Comparison of ENCODE assay signal across 11 cellular contexts in genomic region chr17:5241861-5242671, GRCh38. TPM values are rescaled to one million over a fixed set of nuclear protein-coding genes. Genes with fewer than 3 reads are reported as not detected.
A peak's percentile ranks its signal among the peaks of the same experiment; 100 is the strongest.
DNase-seq lines count a peak whose midpoint lies in the region; ATAC-seq and TF ChIP-seq lines count a peak whose summit lies in the region.
"Had no signal": no experiment of that assay in that cellular context is flagged by ENCODE, and none has a peak within 500 bp of the region (broad histone marks: within the 10 kb centered on the region; RNA-seq: fewer than 3 reads in every experiment).

No MANE protein-coding gene starts in this region.

- TF ChIP-seq CTCF in left ventricle myocardium inferior (IDR thresholded peaks at IDR 0.05; ENCODE audit: borderline replicate concordance) (no peak), body of pancreas (IDR thresholded peaks at IDR 0.05) (no peak)

- no peaks in the 10 kb centered on the region for H4K20me1 ChIP-seq in BLaER1 treated with 17β-estradiol and CSF1 and Interleukin-3, amounts not matched to agents 10 nM and 100 nM

- WGBS in body of pancreas, 2 donors = 28 to 36% methylated on average over 8 to 10 of the region's 10 CpGs

- no peak overlapping the region for H3K4me3 ChIP-seq in BLaER1 treated with 17β-estradiol and CSF1 and Interleukin-3, amounts not matched to agents 10 nM and 100 nM
- H3K4me3 ChIP-seq in left ventricle myocardium inferior = no peak overlapping the region
- no peak overlapping the region for H3K4me3 ChIP-seq in body of pancreas

- H3K9me3 ChIP-seq in BLaER1 treated with 17β-estradiol and CSF1 and Interleukin-3, amounts not matched to agents 10 nM and 100 nM (replicated peaks in 1 of 11) = peaks cover 0 to 8% (median 0%) of the 10 kb centered on the region in 11 experiments; a peak in 2 of 22 replicates
- H3K9me3 ChIP-seq in left ventricle myocardium inferior (replicated peaks) (no peaks in the 10 kb centered on the region), body of pancreas (no peaks in the 10 kb centered on the region)

- no peaks in the 10 kb centered on the region for H3K27me3 ChIP-seq in BLaER1 treated with 17β-estradiol and CSF1 and Interleukin-3, amounts not matched to agents 10 nM and 100 nM
- H3K27me3 ChIP-seq in left ventricle myocardium inferior (ENCODE audit: low read depth) = no peaks in the 10 kb centered on the region
- no peaks in the 10 kb centered on the region for H3K27me3 ChIP-seq in body of pancreas

- TF ChIP-seq POLR2A in body of pancreas (IDR thresholded peaks at IDR 0.05) = no peak

- H3K4me1 ChIP-seq in BLaER1 treated with 17β-estradiol and CSF1 and Interleukin-3, amounts not matched to agents 10 nM and 100 nM = peaks cover 7 to 40% (median 34%) of the 10 kb centered on the region in 10 experiments
- H3K4me1 ChIP-seq in left ventricle myocardium inferior = peaks cover 20% of the 10 kb centered on the region
- H3K4me1 ChIP-seq in body of pancreas = peaks cover 7% of the 10 kb centered on the region

- DNase-seq in RPMI8226 = peak; percentile 62
- no peak for DNase-seq in left ventricle myocardium inferior
- DNase-seq in body of pancreas = no peak
- DNase-seq in NCI-H1105 (lab: John Stamatoyannopoulos, UW) = no peak
- DNase-seq in AG20443 (ENCODE audit: low spot score) = no peak
- DNase-seq: DMS 273 treated with DMSO at 0.1 percent for 48 hours, SW 1271 had no signal

- H3K27ac ChIP-seq in BLaER1 treated with 17β-estradiol and CSF1 and Interleukin-3, amounts not matched to agents 10 nM and 100 nM = no peak overlapping the region; a peak in 1 of 22 replicates
- H3K27ac ChIP-seq in left ventricle myocardium inferior (replicated peaks) = peak overlapping the region; percentile 43
- no peak overlapping the region for H3K27ac ChIP-seq in body of pancreas

- peak overlapping the region in 10 of 11 experiments; percentile 12 to 78 (median 56); a peak in 16 of 22 replicates for H3K4me2 ChIP-seq in BLaER1 treated with 17β-estradiol and CSF1 and Interleukin-3, amounts not matched to agents 10 nM and 100 nM

- peak; percentile 44 for ATAC-seq in GM19035 (IDR thresholded peaks at IDR 0.05; ENCODE audit: unreplicated experiment)
- ATAC-seq in HG03159 (IDR thresholded peaks at IDR 0.05; ENCODE audit: unreplicated experiment) = no peak
- no peak for ATAC-seq in body of pancreas
- ATAC-seq: HCT116 had no signal

- H3K36me3 ChIP-seq in BLaER1 treated with 17β-estradiol and CSF1 and Interleukin-3, amounts not matched to agents 10 nM and 100 nM = no peaks in the 10 kb centered on the region
- H3K36me3 ChIP-seq in left ventricle myocardium inferior (no peaks in the 10 kb centered on the region), body of pancreas (replicated peaks in 1 of 2; ENCODE audit: insufficient read depth in 1 of 2, low read depth in 2 of 2) (no peaks in the 10 kb centered on the region)

- no peak overlapping the region for H3K9ac ChIP-seq in BLaER1 treated with 17β-estradiol and CSF1 and Interleukin-3, amounts not matched to agents 10 nM and 100 nM

- intact Hi-C loops in left ventricle myocardium inferior (cut with micrococcal nuclease) (no loop called here), body of pancreas (cut with DNase I) (no loop called here)

RNA-seq across cellular contexts. Expression of gene SCIMP, which starts 7.4 kb away (rescaled TPM):
- total RNA-seq in left ventricle myocardium inferior = 0.74 TPM
- total RNA-seq in body of pancreas = 1 to 10 TPM in 1 of 2 donors, under 1 TPM in 1; 0.33 to 2.1 TPM

RNA-seq across cellular contexts. Expression of gene RABEP1, which starts 40.0 kb away (rescaled TPM):
- total RNA-seq in left ventricle myocardium inferior = 60.6 TPM
- total RNA-seq in body of pancreas = 10 to 100 TPM; 14.5 to 17.1 TPM

RNA-seq across cellular contexts. Expression of gene ZNF594, which starts 50.4 kb away (rescaled TPM):
- total RNA-seq in left ventricle myocardium inferior (7.7 TPM), body of pancreas (1 to 10 TPM; 4.4 to 6.9 TPM)
